ENCODE assay signal across 21 cellular contexts in genomic region chr5:155633338-155633957, GRCh38.
"Had no signal": no experiment of that assay in that cellular context is flagged by ENCODE, and none has a peak within 500 bp of the region (broad histone marks: within the 10 kb centered on the region; RNA-seq: fewer than 3 reads in every experiment).

No MANE protein-coding gene starts in this region.

- H3K9me3 ChIP-seq: MG63 had no signal

- H3K4me3 ChIP-seq: MG63 had no signal

- H3K36me3 ChIP-seq: MG63 had no signal

- ATAC-seq: HepG2 had no signal

- DNase-seq: IMR-90, Karpas-422, KG1, MG63, NCI-H1092, NCI-H1105 treated with DMSO at 0.1 percent for 48 hours, NCI-H1417 treated with DMSO at 0.1 percent for 48 hours, NCI-H187, NCI-H2029, NCI-H2081 treated with DMSO at 0.1 percent for 48 hours, NCI-H2171, NCI-H226, NCI-H446, NCI-H510A, NCI-H524 treated with DMSO at 0.1 percent for 48 hours, NCI-H69, NCI-H774, RPMI8226, SHP77, SK-N-SH had no signal

- H3K9ac ChIP-seq: SK-N-SH had no signal

- H3K27me3 ChIP-seq: MG63 had no signal

- H3K4me2 ChIP-seq: SK-N-SH had no signal
